ENCODE assay signal across 1 cellular context in the genomic region with DNA sequence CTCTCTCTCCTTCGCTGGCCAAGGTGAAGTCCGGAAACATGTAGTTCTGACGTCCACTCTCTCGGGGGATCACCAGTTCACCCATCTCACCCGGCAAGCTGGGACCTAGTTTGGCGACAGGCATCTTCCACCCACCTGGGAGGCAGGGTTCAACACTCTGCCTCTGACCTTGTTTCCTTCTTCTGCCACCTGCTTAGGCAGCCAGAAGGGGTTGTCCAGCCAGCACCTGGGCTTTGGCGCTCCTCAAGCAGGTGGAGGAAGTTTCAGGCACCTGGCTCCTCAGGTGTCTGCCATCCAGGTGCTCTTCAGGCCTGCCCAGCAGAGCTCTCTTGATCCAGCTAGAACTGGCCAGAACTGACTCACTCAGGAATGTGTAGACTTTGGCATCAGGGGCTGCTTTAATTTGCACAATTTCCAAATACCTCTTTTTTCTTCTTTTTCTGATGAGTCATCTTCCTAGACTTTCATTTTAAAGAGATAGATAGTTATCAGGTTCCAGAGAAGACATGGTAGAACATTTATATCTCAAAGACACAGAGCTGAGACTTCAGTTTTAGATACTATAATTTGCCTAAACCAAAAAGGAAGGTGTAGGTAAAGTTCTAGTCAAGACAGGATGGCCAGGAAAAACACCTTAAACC.
TF ChIP-seq lines count a peak whose summit lies in the region.

No MANE protein-coding gene starts in this region.

TF ChIP-seq in HepG2, 621 proteins besides CTCF, POLR2A, EP300 and RAD21:
- TF ChIP-seq NFE2L2 (IDR thresholded peaks at IDR 0.05; ENCODE audit: low read length) = peak; percentile 58; the same call in 1 of the 2 replicates
